21 cellular contexts compared by ENCODE assay signal in the genomic region with DNA sequence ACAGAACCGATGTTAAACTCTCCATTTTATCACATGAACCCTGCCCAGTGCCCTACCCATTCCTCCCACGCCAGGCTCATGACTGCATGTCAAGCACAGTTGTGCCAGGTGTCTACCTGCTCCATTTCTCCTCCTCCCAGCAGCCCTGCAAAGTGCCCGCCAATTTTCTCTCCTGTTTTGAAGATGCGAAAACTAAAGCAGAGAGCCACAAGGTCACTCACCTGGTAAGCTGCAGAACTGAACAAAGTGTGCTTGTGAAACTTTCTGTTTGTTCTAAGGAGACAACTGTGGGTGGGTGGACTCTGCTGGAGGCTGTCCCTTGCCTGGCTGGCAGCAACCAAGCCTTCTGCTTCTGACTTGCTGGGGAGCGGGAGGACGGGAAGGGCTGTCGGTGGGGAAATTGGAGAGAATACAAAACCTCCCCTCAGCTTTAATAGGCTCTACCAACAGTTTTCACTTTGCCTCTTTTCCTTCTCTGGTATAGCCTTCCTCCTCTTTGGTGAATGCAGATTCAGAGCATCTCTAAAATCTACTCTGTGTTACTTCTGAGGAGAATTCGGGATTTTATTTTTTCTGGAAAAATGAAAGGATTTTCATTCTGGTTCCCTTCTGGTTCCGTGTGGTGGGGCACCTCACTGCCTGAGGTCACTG. TPM values are rescaled to one million over a fixed set of nuclear protein-coding genes. Genes with fewer than 3 reads are reported as not detected.
DNase-seq lines count a peak whose midpoint lies in the region; ATAC-seq and TF ChIP-seq lines count a peak whose summit lies in the region.
"Had no signal": no experiment of that assay in that cellular context is flagged by ENCODE, and none has a peak within 500 bp of the region (broad histone marks: within the 10 kb centered on the region; RNA-seq: fewer than 3 reads in every experiment).

No MANE protein-coding gene starts in this region.

- H3K9ac ChIP-seq in mammary epithelial cell (ENCODE audit: insufficient read depth, low read length): no peak overlapping the region

- peak overlapping the region; percentile 43 for H3K27ac Mint-ChIP-seq in MCF 10A (ENCODE audit: low read depth, unreplicated experiment)
- peak overlapping the region; percentile 21 for H3K27ac Mint-ChIP-seq in type B pancreatic cell
- H3K27ac Mint-ChIP-seq: activated CD4-positive, alpha-beta memory T cell treated with anti-CD3 and anti-CD28 coated beads for 36 hours; CD8-positive, alpha-beta T cell had no signal

- H3K36me3 Mint-ChIP-seq in MCF 10A (ENCODE audit: insufficient read depth, unreplicated experiment): peaks cover 19% of the 10 kb centered on the region
- peaks cover 9% of the 10 kb centered on the region for H3K36me3 Mint-ChIP-seq in type B pancreatic cell

- no peak for TF ChIP-seq CTCF in MCF 10A (IDR thresholded peaks at IDR 0.05; ENCODE audit: unreplicated experiment)
- no peak for TF ChIP-seq CTCF in mammary epithelial cell (conservative IDR thresholded peaks at IDR 0.05 in 1 of 2, IDR thresholded peaks at IDR 0.05 in 1 of 2; ENCODE audit: extremely low read depth in 1 of 2, insufficient read depth in 1 of 2, low read depth in 1 of 2, low read length in 2 of 2)
- TF ChIP-seq CTCF in choroid plexus epithelial cell (conservative IDR thresholded peaks at IDR 0.05; ENCODE audit: low read depth, low read length): no peak
- no peak for TF ChIP-seq CTCF in type B pancreatic cell (conservative IDR thresholded peaks at IDR 0.05)
- TF ChIP-seq CTCF in BE2C (IDR thresholded peaks at IDR 0.05; ENCODE audit: low read depth, low read length): no peak

- no peak overlapping the region for H3K4me2 ChIP-seq in mammary epithelial cell (ENCODE audit: insufficient read depth, low read depth, low read length)
- H3K4me2 ChIP-seq: PC-9 had no signal

- dilution Hi-C loops in mammary epithelial cell (cut with HindIII; ENCODE audit: low sequenced_read_pairs): no loop called here

- H3K27me3 ChIP-seq in mammary epithelial cell (ENCODE audit: insufficient read depth, low read length) (no peaks in the 10 kb centered on the region), BE2C (no peaks in the 10 kb centered on the region)
- H3K27me3 ChIP-seq: sigmoid colon had no signal

- ATAC-seq in HG03521 (IDR thresholded peaks at IDR 0.05; ENCODE audit: unreplicated experiment): no peak
- ATAC-seq: CD8-positive, alpha-beta T cell had no signal

- H3K4me3 ChIP-seq in mammary epithelial cell (replicated peaks in 1 of 3; ENCODE audit: insufficient read depth in 1 of 3, low read depth in 2 of 3, low read length in 3 of 3): no peak overlapping the region
- H3K4me3 ChIP-seq in choroid plexus epithelial cell (ENCODE audit: low read depth, low read length): no peak overlapping the region
- no peak overlapping the region for H3K4me3 ChIP-seq in BE2C (ENCODE audit: low read depth, low read length)
- H3K4me3 ChIP-seq: PC-9, sigmoid colon had no signal

- no peaks in the 10 kb centered on the region for H3K9me3 ChIP-seq in mammary epithelial cell (replicated peaks; ENCODE audit: insufficient read depth, low read length)
- H3K9me3 ChIP-seq in BE2C: no peaks in the 10 kb centered on the region
- H3K9me3 ChIP-seq: neutrophil, sigmoid colon had no signal

- WGBS in mammary epithelial cell (ENCODE audit: low coverage, missing lambda C conversion rate): 29% methylated on average over 8 of the region's 9 CpGs

- H3K27ac ChIP-seq in mammary epithelial cell (ENCODE audit: insufficient read depth, low read depth, low read length): no peak overlapping the region
- H3K27ac ChIP-seq: HL-60, neutrophil, PC-9 had no signal

- no peak overlapping the region for H2AFZ ChIP-seq in mammary epithelial cell (ENCODE audit: low read depth, low read length)
- H2AFZ ChIP-seq: PC-9 had no signal

- H3K79me2 ChIP-seq in mammary epithelial cell (ENCODE audit: insufficient read depth, low read length): peaks cover 48% of the 10 kb centered on the region

- no peaks in the 10 kb centered on the region for H3K27me3 Mint-ChIP-seq in MCF 10A (ENCODE audit: insufficient read depth, unreplicated experiment)
- no peaks in the 10 kb centered on the region for H3K27me3 Mint-ChIP-seq in type B pancreatic cell
- H3K27me3 Mint-ChIP-seq: activated CD4-positive, alpha-beta memory T cell treated with anti-CD3 and anti-CD28 coated beads for 36 hours had no signal

- H3K4me3 Mint-ChIP-seq in MCF 10A (ENCODE audit: unreplicated experiment): no peak overlapping the region
- no peak overlapping the region for H3K4me3 Mint-ChIP-seq in type B pancreatic cell
- H3K4me3 Mint-ChIP-seq: activated CD4-positive, alpha-beta memory T cell treated with anti-CD3 and anti-CD28 coated beads for 36 hours; CD8-positive, alpha-beta T cell had no signal

- H3K9me3 Mint-ChIP-seq in MCF 10A (ENCODE audit: unreplicated experiment) (no peaks in the 10 kb centered on the region), type B pancreatic cell (no peaks in the 10 kb centered on the region)
- H3K9me3 Mint-ChIP-seq: activated CD4-positive, alpha-beta memory T cell treated with anti-CD3 and anti-CD28 coated beads for 36 hours; CD8-positive, alpha-beta T cell had no signal

- CTCF ChIA-PET in MCF 10A (lab: Yijun Ruan, JAX): interaction anchor here (0.8 kb wide), 1 partner anchor 12 kb away, joined by 3 read pairs; no protein-coding TSS in a partner anchor
- CTCF ChIA-PET in mammary epithelial cell (lab: Charles Lee; ENCODE audit: low non-redundant PET): no interaction called here

- H3K4me1 ChIP-seq in mammary epithelial cell (ENCODE audit: insufficient read depth, low read length): peaks cover 7% of the 10 kb centered on the region
- H3K4me1 ChIP-seq in BE2C: no peaks in the 10 kb centered on the region

- intact Hi-C loops in MCF 10A (cut with micrococcal nuclease): no loop called here
- intact Hi-C loops in mammary epithelial cell (cut with micrococcal nuclease): no loop called here

- peaks cover 12% of the 10 kb centered on the region for H3K4me1 Mint-ChIP-seq in MCF 10A (ENCODE audit: insufficient read depth, unreplicated experiment)
- H3K4me1 Mint-ChIP-seq in type B pancreatic cell (ENCODE audit: unreplicated experiment): peaks cover 20% of the 10 kb centered on the region

- in situ Hi-C loops in mammary epithelial cell (cut with MboI; ENCODE audit: low sequenced_read_pairs in 2 of 2): no loop called here

- BruUV-seq in MCF 10A (replicated peaks; lab: Mats Ljungman, UMichigan): no TSS peak
- no TSS peak for BruUV-seq in mammary epithelial cell (replicated peaks; lab: Mats Ljungman, UMichigan)

- peaks cover 1% of the 10 kb centered on the region for H3K36me3 ChIP-seq in mammary epithelial cell (ENCODE audit: insufficient read depth, low read length)
- no peaks in the 10 kb centered on the region for H3K36me3 ChIP-seq in BE2C
- H3K36me3 ChIP-seq: neutrophil had no signal

- POLR2A ChIA-PET in MCF 10A (lab: Yijun Ruan, JAX): no interaction called here

- DNase-seq in MCF 10A (ENCODE audit: unreplicated experiment) (no peak), mammary epithelial cell (no peak), choroid plexus epithelial cell (ENCODE audit: low read depth) (peak; percentile 36), mucosa of gallbladder (ENCODE audit: low spot score) (peak; percentile 34), type B pancreatic cell (ENCODE audit: extremely low spot score, unreplicated experiment) (no peak), BE2C (no peak), A172 (ENCODE audit: low spot score) (no peak)
- DNase-seq: activated CD4-positive, alpha-beta memory T cell treated with anti-CD3 and anti-CD28 coated beads for 36 hours; CD8-positive, alpha-beta T cell; cerebellar nuclear complex; KG1; mesendoderm; NCI-H1105; NCI-H774; PC-9; sigmoid colon; stimulated activated CD4-positive, alpha-beta T cell treated with anti-CD3 and anti-CD28 coated beads, Interleukin-2, amount 100 ng/mL, for 48 hours; trophoblast cell had no signal

- H4K20me1 ChIP-seq in mammary epithelial cell (ENCODE audit: insufficient read depth, low read length): no peaks in the 10 kb centered on the region

RNA-seq across cellular contexts. Expression of a gene that starts 23.0 kb away (rescaled TPM):
- total RNA-seq in MCF 10A (2022): 25.4 and 28.2 TPM in 2 replicates
- total RNA-seq in mammary epithelial cell: 10 to 100 TPM; 15.7 to 21.7 TPM
- polyA plus RNA-seq in mammary epithelial cell: 8.1 TPM
- 86.4 TPM for polyA minus RNA-seq in mammary epithelial cell
- total RNA-seq in mucosa of gallbladder: 76.8 TPM
- total RNA-seq in type B pancreatic cell (ENCODE audit: low replicate concordance): 24.1 and 26.2 TPM in 2 replicates
- polyA plus RNA-seq in BE2C (2012; ENCODE audit: insufficient read depth, insufficient read length, low read depth): 4.1 TPM
- 8.7 TPM in 2 replicates for total RNA-seq in A172 (2014; rRNA removed; shearing (Covaris generic))

Comparison
In these comparisons a context has a peak if more than half of its experiments do, and no peak if none do; other contexts are left out.
1. DNase-seq: peak in choroid plexus epithelial cell (single experiment) and mucosa of gallbladder (single experiment); none in MCF 10A (single experiment), mammary epithelial cell (single experiment), type B pancreatic cell (single experiment), BE2C (single experiment) and A172 (single experiment).